Comparison of ENCODE assay signal across 27 cellular contexts in the genomic region with DNA sequence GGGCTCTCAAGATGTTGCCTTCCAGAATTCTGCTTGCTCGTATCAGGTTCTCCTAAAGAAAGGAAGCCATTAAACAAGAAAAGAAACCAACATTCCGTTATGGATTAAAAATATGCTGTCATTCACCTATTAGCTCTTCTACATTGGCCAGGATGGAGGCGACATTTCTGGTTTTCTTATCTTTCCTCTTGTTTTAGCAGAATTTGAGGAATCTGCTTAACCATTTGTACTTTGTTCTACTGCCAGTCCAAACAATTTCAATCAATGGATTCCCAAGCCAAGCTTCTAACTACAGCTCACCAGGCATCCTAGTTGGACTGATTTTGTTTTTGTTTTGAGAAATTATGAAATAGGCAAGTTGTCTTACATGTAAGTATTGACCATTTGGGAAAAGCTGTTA.
"Had no signal": no experiment of that assay in that cellular context is flagged by ENCODE, and none has a peak within 500 bp of the region (broad histone marks: within the 10 kb centered on the region; RNA-seq: fewer than 3 reads in every experiment).

No MANE protein-coding gene starts in this region.

- FAIRE-seq: endothelial cell of umbilical vein, kidney, pancreas had no signal

- H3K9me3 ChIP-seq: colonic mucosa, mucosa of descending colon, pancreas, suprapubic skin, thyroid gland, uterus had no signal

- H3K4me3 ChIP-seq: colonic mucosa, hepatocyte, mucosa of descending colon, pancreas, smooth muscle cell, suprapubic skin, thyroid gland, uterus had no signal

- H3K4me1 Mint-ChIP-seq: stimulated activated effector memory CD8-positive, alpha-beta T cell treated with anti-CD3 and anti-CD28 coated beads, Interleukin-12 subunit alpha, Interleukin-12 subunit beta, amount 100 ng/mL, for 72 hours had no signal

- H3K4me2 ChIP-seq: hepatocyte, smooth muscle cell had no signal

- H3K36me3 Mint-ChIP-seq: naive thymus-derived CD8-positive, alpha-beta T cell; stimulated activated effector memory CD8-positive, alpha-beta T cell treated with anti-CD3 and anti-CD28 coated beads, Interleukin-12 subunit alpha, Interleukin-12 subunit beta, amount 100 ng/mL, for 72 hours; type B pancreatic cell had no signal

- H3K4me1 ChIP-seq: colonic mucosa, uterus had no signal

- H3K79me2 ChIP-seq: hepatocyte had no signal

- H3K4me3 Mint-ChIP-seq: endodermal cell; naive thymus-derived CD8-positive, alpha-beta T cell; stimulated activated effector memory CD8-positive, alpha-beta T cell treated with anti-CD3 and anti-CD28 coated beads, Interleukin-12 subunit alpha, Interleukin-12 subunit beta, amount 100 ng/mL, for 72 hours; type B pancreatic cell had no signal

- H3K27me3 Mint-ChIP-seq: progenitor cell of endocrine pancreas, type B pancreatic cell had no signal

- H3K9me3 Mint-ChIP-seq: endodermal cell; naive thymus-derived CD8-positive, alpha-beta T cell; stimulated activated effector memory CD8-positive, alpha-beta T cell treated with anti-CD3 and anti-CD28 coated beads, Interleukin-12 subunit alpha, Interleukin-12 subunit beta, amount 100 ng/mL, for 72 hours; type B pancreatic cell had no signal

- H3K27ac ChIP-seq: colonic mucosa, pancreas, suprapubic skin, thyroid gland, uterus had no signal

- DNase-seq: colonic mucosa; dermis blood vessel endothelial cell; effector CD4-positive, alpha-beta T cell; endodermal cell; erythroblast; foreskin melanocyte; head of caudate nucleus; kidney; left cardiac atrium; left ventricle myocardium superior; mucosa of descending colon; naive thymus-derived CD8-positive, alpha-beta T cell; occipital lobe; pancreas; right cardiac atrium; stimulated activated CD4-positive, alpha-beta T cell treated with anti-CD3 and anti-CD28 coated beads, Interleukin-4, amount 100 ng/mL, for 1 hour; stimulated activated CD8-positive, alpha-beta memory T cell treated with anti-CD3 and anti-CD28 coated beads, Interleukin-4, amount 100 ng/mL, for 48 hours; stimulated activated naive CD8-positive, alpha-beta T cell treated with anti-CD3 and anti-CD28 coated beads, Interleukin-15, Interleukin-2, amounts not matched to agents 100 U/mL and 50 U/mL, for 24 hours; thyroid gland; uterus had no signal

- H3K36me3 ChIP-seq: colonic mucosa, pancreas, suprapubic skin, thyroid gland, uterus had no signal

- H3K27ac Mint-ChIP-seq: naive thymus-derived CD8-positive, alpha-beta T cell; progenitor cell of endocrine pancreas; stimulated activated effector memory CD8-positive, alpha-beta T cell treated with anti-CD3 and anti-CD28 coated beads, Interleukin-12 subunit alpha, Interleukin-12 subunit beta, amount 100 ng/mL, for 72 hours; type B pancreatic cell had no signal

- H3K27me3 ChIP-seq: colonic mucosa, hepatocyte, pancreas, suprapubic skin, thyroid gland, uterus had no signal

- H2AFZ ChIP-seq: hepatocyte had no signal
